Comparison of ENCODE assay signal across 8 cellular contexts in genomic region chr19:51473009-51473707, GRCh38.
DNase-seq lines count a peak whose midpoint lies in the region; ATAC-seq, FAIRE-seq and TF ChIP-seq lines count a peak whose summit lies in the region.

No MANE protein-coding gene starts in this region.

- DNase-seq in GM12864 (ENCODE audit: low read depth) (peak; percentile 31), NCI-H1694 (lab: John Stamatoyannopoulos, UW) (peak; percentile 57), astrocyte of the spinal cord (ENCODE audit: low read depth, low spot score) (peak; percentile 33), iPS-NIHi7 (ENCODE audit: extremely low spot score) (peak; percentile 79)
- peak; percentile 87 for DNase-seq in stimulated activated CD4-positive, alpha-beta T cell treated with anti-CD3 and anti-CD28 coated beads, Interleukin-12 subunit alpha, Interleukin-12 subunit beta, amount 100 ng/mL, for 4 hours

- ATAC-seq in HG02610 (IDR thresholded peaks at IDR 0.05; ENCODE audit: unreplicated experiment) (no peak), GM21515 (IDR thresholded peaks at IDR 0.05; ENCODE audit: unreplicated experiment) (no peak)

- peak; percentile 7 for FAIRE-seq in TTC549 (lab: Jason Lieb, UNC)

- in situ Hi-C loops in astrocyte of the spinal cord (cut with HindIII; ENCODE audit: low sequenced_read_pairs) = no loop called here

- TF ChIP-seq CTCF in GM12864 (IDR thresholded peaks at IDR 0.05; ENCODE audit: low read depth, low read length, missing control alignments) = peak; percentile 87
- TF ChIP-seq CTCF in astrocyte of the spinal cord (IDR thresholded peaks at IDR 0.05; ENCODE audit: low read depth, low read length) = peak; percentile 64

- no peak overlapping the region for H3K4me3 ChIP-seq in GM12864 (ENCODE audit: low read depth, low read length)
- H3K4me3 ChIP-seq in astrocyte of the spinal cord (ENCODE audit: low read depth, low read length) = no peak overlapping the region

Comparison
In these comparisons a context has a peak if more than half of its experiments do, and no peak if none do; other contexts are left out.
1. DNase-seq: peak in every context shown above with its lines; median percentile 87 in stimulated activated CD4-positive, alpha-beta T cell treated with anti-CD3 and anti-CD28 coated beads, Interleukin-12 subunit alpha, Interleukin-12 subunit beta, amount 100 ng/mL, for 4 hours; 79 in iPS-NIHi7; 57 in NCI-H1694; 33 in astrocyte of the spinal cord; 31 in GM12864.